ENCODE assay signal across 8 cellular contexts in genomic region chr2:20223345-20224190, GRCh38. TPM values are rescaled to one million over a fixed set of nuclear protein-coding genes. Genes with fewer than 3 reads are reported as not detected.
DNase-seq lines count a peak whose midpoint lies in the region; ATAC-seq and TF ChIP-seq lines count a peak whose summit lies in the region.

No MANE protein-coding gene starts in this region.

- peaks cover 1% of the 10 kb centered on the region; the same call in 1 of the 2 replicates for H3K36me3 ChIP-seq in BJ (ENCODE audit: control insufficient read depth, insufficient read depth, low read length)

- ATAC-seq in GM19025 (IDR thresholded peaks at IDR 0.05; ENCODE audit: low read depth, unreplicated experiment) (peak; percentile 17), GM18519 (IDR thresholded peaks at IDR 0.05; ENCODE audit: low FRiP score, unreplicated experiment) (no peak)

- H3K4me1 Mint-ChIP-seq in osteocyte (ENCODE audit: unreplicated experiment), result peaks cover 27% of the 10 kb centered on the region

- no peaks in the 10 kb centered on the region for H3K9me3 Mint-ChIP-seq in osteocyte (ENCODE audit: unreplicated experiment)

- H3K27ac Mint-ChIP-seq in osteocyte (ENCODE audit: unreplicated experiment), result no peak overlapping the region

- no peaks in the 10 kb centered on the region for H3K27me3 Mint-ChIP-seq in osteocyte (ENCODE audit: unreplicated experiment)

- DNase-seq in BJ (ENCODE audit: low read depth), result no peak
- peak; percentile 71 for DNase-seq in HuH-7 (ENCODE audit: low spot score)
- peak; percentile 33 for DNase-seq in T1000 (lab: John Stamatoyannopoulos, UW)
- DNase-seq in fibroblast of villous mesenchyme (ENCODE audit: low read depth), result peak; percentile 52
- no peak for DNase-seq in osteocyte (ENCODE audit: extremely low spot score, unreplicated experiment)
- DNase-seq in stimulated activated CD4-positive, alpha-beta T cell treated with anti-CD3 and anti-CD28 coated beads, Interleukin-12 subunit alpha, Interleukin-12 subunit beta, amount 100 ng/mL, for 4 hours, result no peak

- CTCF ChIA-PET in BJ (lab: Yijun Ruan, JAX), result interaction anchor here (0.6 to 7.0 kb wide), 4 partner anchors 18 to 87 kb away, joined by 3 to 83 read pairs (median 4); no protein-coding TSS in a partner anchor

- no peaks in the 10 kb centered on the region for H3K27me3 ChIP-seq in BJ (ENCODE audit: control insufficient read depth, insufficient read depth, low read length)

- H3K4me3 Mint-ChIP-seq in osteocyte (ENCODE audit: unreplicated experiment), result peak overlapping the region; percentile 64

- TF ChIP-seq CTCF in BJ (IDR thresholded peaks at IDR 0.05; ENCODE audit: insufficient read depth, low read depth, low read length) (no peak), fibroblast of villous mesenchyme (IDR thresholded peaks at IDR 0.05; ENCODE audit: insufficient read depth, low read depth, low read length) (no peak), osteocyte (IDR thresholded peaks at IDR 0.05) (no peak)

- POLR2A ChIA-PET in BJ (lab: Charles Lee), result no interaction called here

- H3K36me3 Mint-ChIP-seq in osteocyte (ENCODE audit: unreplicated experiment), result no peaks in the 10 kb centered on the region

- H3K4me3 ChIP-seq in BJ (ENCODE audit: low read depth, low read length) (peak overlapping the region; percentile 60), fibroblast of villous mesenchyme (ENCODE audit: low read depth, low read length) (peak overlapping the region; percentile 66)

RNA-seq across cellular contexts. Expression of gene SDC1, which starts 1.4 kb away (rescaled TPM):
- 32.0 and 42.0 TPM in 2 replicates for polyA plus RNA-seq in BJ (2011; rRNA removed)
- polyA minus RNA-seq in BJ (2011; rRNA and poly(A)+ RNA removed), result 12.0 and 23.1 TPM in 2 replicates
- total RNA-seq in fibroblast of villous mesenchyme (68.0 and 110 TPM in 2 replicates), osteocyte (11.1 and 11.6 TPM in 2 replicates)

Comparison
In these comparisons a context has a peak if more than half of its experiments do, and no peak if none do; other contexts are left out.
1. DNase-seq: peak in HuH-7 (single experiment), T1000 (single experiment) and fibroblast of villous mesenchyme (single experiment); none in BJ (single experiment), osteocyte (single experiment) and stimulated activated CD4-positive, alpha-beta T cell treated with anti-CD3 and anti-CD28 coated beads, Interleukin-12 subunit alpha, Interleukin-12 subunit beta, amount 100 ng/mL, for 4 hours (single experiment).